Comparison of ENCODE assay signal across 26 cellular contexts in the genomic region with DNA sequence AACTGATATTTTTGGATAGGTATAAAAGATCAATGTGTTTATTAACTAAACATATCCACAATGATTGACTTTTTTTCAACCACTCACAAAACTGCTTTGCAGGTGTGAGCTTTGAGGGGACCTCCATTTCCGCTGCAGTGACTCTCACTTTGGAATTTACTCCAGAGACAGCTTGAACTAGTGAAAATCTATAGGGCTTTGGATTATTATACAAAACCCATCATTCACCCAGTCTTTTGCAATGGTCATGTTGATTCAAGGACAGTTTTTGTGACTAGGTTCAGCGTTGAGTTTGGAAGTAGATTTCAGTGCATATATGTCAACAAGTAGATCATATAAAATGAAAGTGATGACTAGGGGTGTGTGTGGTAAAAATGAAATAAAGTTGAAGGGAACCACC.
"Had no signal": no experiment of that assay in that cellular context is flagged by ENCODE, and none has a peak within 500 bp of the region (broad histone marks: within the 10 kb centered on the region; RNA-seq: fewer than 3 reads in every experiment).

No MANE protein-coding gene starts in this region.

- H3K9me3 ChIP-seq: colonic mucosa, esophagus squamous epithelium, gastrocnemius medialis, heart right ventricle, left lung, lower lobe of right lung, mucosa of descending colon had no signal

- DNase-seq: colonic mucosa; cortex of kidney; effector CD8-positive, alpha-beta T cell; effector memory CD8-positive, alpha-beta T cell; endodermal cell; erythroblast; esophagus squamous epithelium; foreskin fibroblast; foreskin melanocyte; gastrocnemius medialis; glutamatergic neuron; head of caudate nucleus; heart right ventricle; hippocampal formation; left cardiac atrium; left lung; left ventricle myocardium superior; lower lobe of right lung; mesenchymal stem cell; mucosa of descending colon; naive B cell had no signal

- H3K9me3 Mint-ChIP-seq: dendritic cell treated with granulocyte-macrophage colony-stimulating factor and Interleukin-4, amounts not matched to agents 40 ng/mL and 50 ng/mL, for 4 days; effector memory CD8-positive, alpha-beta T cell; endodermal cell; mesothelial cell of epicardium; naive B cell had no signal

- H3K4me3 Mint-ChIP-seq: dendritic cell treated with granulocyte-macrophage colony-stimulating factor and Interleukin-4, amounts not matched to agents 40 ng/mL and 50 ng/mL, for 4 days; effector memory CD8-positive, alpha-beta T cell; endodermal cell; mesothelial cell of epicardium; naive B cell had no signal

- H3K36me3 Mint-ChIP-seq: mesothelial cell of epicardium, naive B cell had no signal

- H3K36me3 ChIP-seq: colonic mucosa, esophagus squamous epithelium, gastrocnemius medialis, heart right ventricle, left lung, lower lobe of right lung had no signal

- H3K27ac Mint-ChIP-seq: dendritic cell treated with granulocyte-macrophage colony-stimulating factor and Interleukin-4, amounts not matched to agents 40 ng/mL and 50 ng/mL, for 4 days; effector memory CD8-positive, alpha-beta T cell; endodermal cell; mesothelial cell of epicardium; naive B cell had no signal

- H3K27ac ChIP-seq: colonic mucosa, epithelial cell of prostate, esophagus squamous epithelium, gastrocnemius medialis, heart right ventricle, left lung, lower lobe of right lung had no signal

- H3K4me1 ChIP-seq: colonic mucosa had no signal

- ATAC-seq: effector memory CD8-positive, alpha-beta T cell; esophagus mucosa; gastrocnemius medialis; heart right ventricle; left cardiac atrium; left lung; left ventricle myocardium superior; lower lobe of right lung; mucosa of descending colon had no signal

- H3K27me3 ChIP-seq: colonic mucosa, esophagus squamous epithelium, gastrocnemius medialis, heart right ventricle, left lung had no signal

- H3K27me3 Mint-ChIP-seq: dendritic cell treated with granulocyte-macrophage colony-stimulating factor and Interleukin-4, amounts not matched to agents 40 ng/mL and 50 ng/mL, for 4 days; effector memory CD8-positive, alpha-beta T cell; naive B cell had no signal

- FAIRE-seq: keratinocyte had no signal

- H3K4me3 ChIP-seq: colonic mucosa, esophagus squamous epithelium, gastrocnemius medialis, heart right ventricle, left lung, lower lobe of right lung, mucosa of descending colon had no signal
